In the genomic region with DNA sequence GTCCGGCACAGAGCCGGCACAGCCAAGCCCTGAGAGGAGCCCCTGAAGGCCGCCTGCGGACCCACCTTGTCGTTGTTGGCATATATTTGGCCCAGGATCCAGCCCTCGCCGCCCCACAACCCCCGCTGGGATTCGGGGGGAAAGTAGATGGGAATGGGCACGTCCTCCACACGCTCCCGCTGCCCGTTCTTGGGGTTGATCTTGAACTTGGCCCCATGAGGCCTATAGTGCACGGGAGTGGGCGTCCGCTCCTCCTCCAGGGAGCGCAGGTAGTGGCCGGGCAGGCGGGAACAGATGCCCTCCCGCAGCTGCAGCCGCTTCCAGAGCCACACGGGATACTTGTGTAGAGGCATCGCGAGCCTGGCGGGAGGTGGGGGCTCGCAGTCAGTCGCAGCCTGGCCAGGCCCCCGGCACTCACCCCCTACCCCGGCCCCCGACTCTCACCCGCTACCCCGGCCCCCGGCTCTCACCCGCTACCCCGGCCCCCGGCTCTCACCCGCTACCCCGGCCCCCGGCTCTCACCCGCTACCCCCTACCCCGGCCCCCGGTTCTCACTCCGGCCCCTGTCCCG, we compare ENCODE assay signal across 8 cellular contexts. TPM values are rescaled to one million over a fixed set of nuclear protein-coding genes. Genes with fewer than 3 reads are reported as not detected.
DNase-seq lines count a peak whose midpoint lies in the region; ATAC-seq and TF ChIP-seq lines count a peak whose summit lies in the region.

No MANE protein-coding gene starts in this region.

- H3K4me3 ChIP-seq in foreskin fibroblast (ENCODE audit: low read depth in 1 of 2, low read length in 2 of 2), result peak overlapping the region; percentile 41 to 47
- H3K4me3 ChIP-seq in psoas muscle, result peak overlapping the region; percentile 60

- ATAC-seq in SK-N-SH treated with all-trans-retinoic acid at 6 μM for 48 hours (peak; percentile 58), psoas muscle (peak in 3 of 4 donors; percentile 44 to 74 (median 48))

- H3K9me3 ChIP-seq in psoas muscle, result no peaks in the 10 kb centered on the region

- TF ChIP-seq CTCF in foreskin fibroblast (IDR thresholded peaks at IDR 0.05; ENCODE audit: low read depth, low read length) (no peak), psoas muscle (IDR thresholded peaks at IDR 0.05) (no peak)

- H3K36me3 ChIP-seq in psoas muscle (ENCODE audit: insufficient read depth in 1 of 2, low read depth in 1 of 2), result peaks cover 4 to 67% of the 10 kb centered on the region in 2 donors

- WGBS in psoas muscle, 3 donors, result 26 to 30% (median 29%) methylated on average over 36 to 44 of the region's 44 CpGs

- no peaks in the 10 kb centered on the region for H3K27me3 ChIP-seq in psoas muscle (ENCODE audit: insufficient read depth in 3 of 3, low read length in 2 of 3)

- DNase-seq in GM03348 (ENCODE audit: low spot score), result peak; percentile 49
- peak in 1 of 2 donors; percentile 62 for DNase-seq in foreskin fibroblast
- DNase-seq in psoas muscle, result no peak
- no peak for DNase-seq in NCI-H2196 (lab: John Stamatoyannopoulos, UW; ENCODE audit: unreplicated experiment)
- no peak for DNase-seq in NCI-H748 (lab: John Stamatoyannopoulos, UW; ENCODE audit: unreplicated experiment)
- DNase-seq in hippocampal formation (lab: John Stamatoyannopoulos, UW), result no peak
- DNase-seq in stimulated activated CD4-positive, alpha-beta T cell treated with anti-CD3 and anti-CD28 coated beads, Interleukin-4, amount 100 ng/mL, for 1 hour, result no peak

- no peak overlapping the region for H3K27ac ChIP-seq in psoas muscle

- H3K4me1 ChIP-seq in psoas muscle, result peaks cover 13% of the 10 kb centered on the region

- intact Hi-C loops in psoas muscle (cut with DNase I), result no loop called here

TF ChIP-seq in SK-N-SH treated with all-trans-retinoic acid at 6 μM for 48 hours, 23 proteins besides CTCF, POLR2A, EP300 and RAD21:
- TF ChIP-seq, protein P1, sequence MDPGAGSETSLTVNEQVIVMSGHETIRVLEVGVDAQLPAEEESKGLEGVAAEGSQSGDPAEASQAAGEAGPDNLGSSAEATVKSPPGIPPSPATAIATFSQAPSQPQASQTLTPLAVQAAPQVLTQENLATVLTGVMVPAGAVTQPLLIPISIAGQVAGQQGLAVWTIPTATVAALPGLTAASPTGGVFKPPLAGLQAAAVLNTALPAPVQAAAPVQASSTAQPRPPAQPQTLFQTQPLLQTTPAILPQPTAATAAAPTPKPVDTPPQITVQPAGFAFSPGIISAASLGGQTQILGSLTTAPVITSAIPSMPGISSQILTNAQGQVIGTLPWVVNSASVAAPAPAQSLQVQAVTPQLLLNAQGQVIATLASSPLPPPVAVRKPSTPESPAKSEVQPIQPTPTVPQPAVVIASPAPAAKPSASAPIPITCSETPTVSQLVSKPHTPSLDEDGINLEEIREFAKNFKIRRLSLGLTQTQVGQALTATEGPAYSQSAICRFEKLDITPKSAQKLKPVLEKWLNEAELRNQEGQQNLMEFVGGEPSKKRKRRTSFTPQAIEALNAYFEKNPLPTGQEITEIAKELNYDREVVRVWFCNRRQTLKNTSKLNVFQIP (CRISPR knock-in tag; IDR thresholded peaks at IDR 0.05; ENCODE audit: borderline replicate concordance, low read depth), result no peak
- TF ChIP-seq ESRRG (CRISPR knock-in tag; IDR thresholded peaks at IDR 0.05), result no peak
TF ChIP-seq in SK-N-SH treated with all-trans-retinoic acid at 6 μM for 48 hours: peak in this region for 0.

RNA-seq across cellular contexts. Expression of a gene that starts 0.4 kb away (rescaled TPM):
- 10 to 100 TPM; 55.4 to 68.8 (median 55.9) TPM for total RNA-seq in psoas muscle
- 100 to 1,000 TPM in 1 of 3 donors, 10 to 100 TPM in 2; 67.1 to 126 (median 86.8) TPM for polyA plus RNA-seq in psoas muscle

RNA-seq across cellular contexts. Expression of a gene that starts 11.8 kb away (rescaled TPM):
- 10 to 100 TPM; 27.2 to 34.7 (median 32.2) TPM for total RNA-seq in psoas muscle
- polyA plus RNA-seq in psoas muscle, result 10 to 100 TPM; 26.0 to 46.9 (median 42.1) TPM

RNA-seq across cellular contexts. Expression of a gene that starts 17.4 kb away (rescaled TPM):
- total RNA-seq in psoas muscle, result 10 to 100 TPM; 12.1 to 23.2 (median 22.8) TPM
- polyA plus RNA-seq in psoas muscle, result 10 to 100 TPM; 23.5 to 32.3 (median 29.5) TPM

RNA-seq across cellular contexts. Expression of a gene that starts 27.0 kb away (rescaled TPM):
- 10 to 100 TPM; 19.5 to 39.7 (median 29.6) TPM for total RNA-seq in psoas muscle
- 10 to 100 TPM; 16.0 to 30.7 (median 22.7) TPM for polyA plus RNA-seq in psoas muscle

RNA-seq across cellular contexts. Expression of a gene that starts 31.7 kb away (rescaled TPM):
- 10 to 100 TPM; 13.9 to 22.9 (median 19.6) TPM for total RNA-seq in psoas muscle
- polyA plus RNA-seq in psoas muscle, result 10 to 100 TPM; 14.1 to 18.1 (median 15.8) TPM
